12 cellular contexts compared by ENCODE assay signal in the genomic region with DNA sequence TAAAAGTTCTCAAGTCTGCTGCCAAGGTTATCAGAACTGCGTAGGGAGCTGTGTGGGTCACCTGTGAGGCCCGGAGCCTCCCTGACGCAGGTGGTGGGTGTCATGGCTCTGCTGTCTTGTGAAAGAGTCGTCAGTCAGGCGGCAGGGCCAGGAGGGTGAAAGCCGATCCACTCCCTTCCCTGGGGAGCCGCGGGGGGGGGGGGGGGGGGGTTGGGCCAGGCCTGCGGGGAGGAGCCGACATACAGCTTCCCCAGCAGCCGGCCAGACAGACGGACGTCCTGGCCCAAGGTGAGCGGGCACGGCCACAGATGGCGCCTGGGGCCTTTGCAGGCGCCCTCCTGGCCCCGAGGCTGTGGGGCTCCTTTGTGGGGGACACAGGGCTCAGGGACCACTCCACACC. TPM values are rescaled to one million over a fixed set of nuclear protein-coding genes. Genes with fewer than 3 reads are reported as not detected.
DNase-seq lines count a peak whose midpoint lies in the region; ATAC-seq and TF ChIP-seq lines count a peak whose summit lies in the region.
"Had no signal": no experiment of that assay in that cellular context is flagged by ENCODE, and none has a peak within 500 bp of the region (broad histone marks: within the 10 kb centered on the region; RNA-seq: fewer than 3 reads in every experiment).

No MANE protein-coding gene starts in this region.

- intact Hi-C loops in Calu3 (cut with micrococcal nuclease; ENCODE audit: unreplicated experiment), result no loop called here
- intact Hi-C loops in breast epithelium (cut with DNase I; ENCODE audit: low total_unique reads), result no loop called here
- intact Hi-C loops in naive thymus-derived CD4-positive, alpha-beta T cell (cut with micrococcal nuclease), result no loop called here

- CTCF ChIA-PET in Calu3 (lab: Charles Lee), result interaction anchor here (0.6 kb wide), 1 partner anchor 27 kb away, joined by 3 read pairs; no protein-coding TSS in a partner anchor
- CTCF ChIA-PET in naive thymus-derived CD4-positive, alpha-beta T cell (lab: Charles Lee), result no interaction called here

- DNase-seq in Calu3 (peak; percentile 49), NCI-H2029 treated with DMSO at 0.1 percent for 48 hours (lab: John Stamatoyannopoulos, UW) (peak; percentile 29), breast epithelium (ENCODE audit: low spot score in 2 of 2) (no peak), memory B cell (ENCODE audit: low spot score in 2 of 2) (no peak), HFFc6 (no peak), AG20443 (ENCODE audit: low spot score) (no peak)
- DNase-seq in naive thymus-derived CD4-positive, alpha-beta T cell, result no peak
- DNase-seq: activated gamma-delta T cell, naive B cell, SHP77 treated with DMSO at 0.1 percent for 48 hours had no signal

- H3K4me1 Mint-ChIP-seq in Calu3 (ENCODE audit: low read depth, unreplicated experiment), result peaks cover 13% of the 10 kb centered on the region
- H3K4me1 Mint-ChIP-seq in memory B cell, result peaks cover 14% of the 10 kb centered on the region
- H3K4me1 Mint-ChIP-seq in naive thymus-derived CD4-positive, alpha-beta T cell, result peaks cover 4 to 9% (median 7%) of the 10 kb centered on the region in 7 donors
- no peaks in the 10 kb centered on the region for H3K4me1 Mint-ChIP-seq in HFFc6 (ENCODE audit: low read depth)

- H3K27ac ChIP-seq in breast epithelium, result peak overlapping the region; percentile 55 to 60
- no peak overlapping the region for H3K27ac ChIP-seq in naive thymus-derived CD4-positive, alpha-beta T cell (ENCODE audit: low read depth, low read length)

- H3K27me3 Mint-ChIP-seq in Calu3 (ENCODE audit: unreplicated experiment) (no peaks in the 10 kb centered on the region), memory B cell (no peaks in the 10 kb centered on the region), HFFc6 (ENCODE audit: insufficient read depth) (no peaks in the 10 kb centered on the region; the same call in 1 of the 2 replicates)
- H3K27me3 Mint-ChIP-seq in naive thymus-derived CD4-positive, alpha-beta T cell, result no peaks in the 10 kb centered on the region
- H3K27me3 Mint-ChIP-seq: naive B cell had no signal

- TF ChIP-seq CTCF in Calu3 (IDR thresholded peaks at IDR 0.05; ENCODE audit: unreplicated experiment) (no peak), breast epithelium (IDR thresholded peaks at IDR 0.05) (no peak), HFFc6 (IDR thresholded peaks at IDR 0.05) (no peak)

- POLR2A ChIA-PET in naive thymus-derived CD4-positive, alpha-beta T cell (lab: Charles Lee), result interaction anchor here (0.5 kb wide), 1 partner anchor 49 kb away, joined by 3 read pairs; no protein-coding TSS in a partner anchor

- H3K36me3 Mint-ChIP-seq in Calu3 (ENCODE audit: insufficient read depth, unreplicated experiment) (peaks cover 41% of the 10 kb centered on the region), memory B cell (no peaks in the 10 kb centered on the region), HFFc6 (ENCODE audit: low read depth) (peaks cover 4% of the 10 kb centered on the region; the same call in 1 of the 2 replicates)
- H3K36me3 Mint-ChIP-seq in naive thymus-derived CD4-positive, alpha-beta T cell, result peaks cover 0 to 6% (median 0%) of the 10 kb centered on the region in 5 donors
- H3K36me3 Mint-ChIP-seq: naive B cell had no signal

- no peaks in the 10 kb centered on the region for H3K9me3 Mint-ChIP-seq in Calu3 (ENCODE audit: low read depth, unreplicated experiment)
- H3K9me3 Mint-ChIP-seq in memory B cell, result no peaks in the 10 kb centered on the region
- no peaks in the 10 kb centered on the region for H3K9me3 Mint-ChIP-seq in naive thymus-derived CD4-positive, alpha-beta T cell
- no peaks in the 10 kb centered on the region for H3K9me3 Mint-ChIP-seq in HFFc6
- H3K9me3 Mint-ChIP-seq: naive B cell had no signal

- no peaks in the 10 kb centered on the region for H3K36me3 ChIP-seq in breast epithelium
- peaks cover 0 to 18% (median 0%) of the 10 kb centered on the region in 3 experiments for H3K36me3 ChIP-seq in naive thymus-derived CD4-positive, alpha-beta T cell (ENCODE audit: control insufficient read depth in 2 of 3, insufficient read depth in 3 of 3, low read length in 3 of 3)

- H3K27me3 ChIP-seq in breast epithelium, result no peaks in the 10 kb centered on the region
- no peaks in the 10 kb centered on the region for H3K27me3 ChIP-seq in naive thymus-derived CD4-positive, alpha-beta T cell (ENCODE audit: control insufficient read depth in 2 of 2, insufficient read depth in 2 of 2, low read length in 2 of 2)

- H3K4me3 ChIP-seq in breast epithelium, result no peak overlapping the region
- H3K4me3 ChIP-seq in naive thymus-derived CD4-positive, alpha-beta T cell (ENCODE audit: low read length), result no peak overlapping the region

- peak; percentile 72 for ATAC-seq in memory B cell (ENCODE audit: low read depth)
- no peak for ATAC-seq in naive thymus-derived CD4-positive, alpha-beta T cell
- ATAC-seq in HG03571 (IDR thresholded peaks at IDR 0.05; ENCODE audit: unreplicated experiment), result no peak
- ATAC-seq: activated CD4-positive, CD25-positive, alpha-beta regulatory T cell treated with anti-CD3 and anti-CD28 coated beads, Interleukin-2, amount 50 U/mL, for 24 hours had no signal

- no peak for TF ChIP-seq POLR2A in breast epithelium (IDR thresholded peaks at IDR 0.05)

- H3K27ac Mint-ChIP-seq in Calu3 (ENCODE audit: unreplicated experiment) (peak overlapping the region; percentile 50), memory B cell (peak overlapping the region; percentile 73), HFFc6 (no peak overlapping the region)
- H3K27ac Mint-ChIP-seq in naive thymus-derived CD4-positive, alpha-beta T cell, result peak overlapping the region in 1 of 9 donors; percentile 43

- no peaks in the 10 kb centered on the region for H3K9me3 ChIP-seq in breast epithelium
- H3K9me3 ChIP-seq in naive thymus-derived CD4-positive, alpha-beta T cell (ENCODE audit: control insufficient read depth in 2 of 3, low read length in 3 of 3), result no peaks in the 10 kb centered on the region

- peaks cover 3 to 7% of the 10 kb centered on the region in 2 donors for H3K4me1 ChIP-seq in breast epithelium
- H3K4me1 ChIP-seq in naive thymus-derived CD4-positive, alpha-beta T cell (ENCODE audit: control insufficient read depth in 2 of 2, insufficient read depth in 2 of 2, low read length in 2 of 2), result no peaks in the 10 kb centered on the region

- no TSS peak for BruUV-seq in Calu3 (replicated peaks; lab: Mats Ljungman, UMichigan)

- H3K4me3 Mint-ChIP-seq in Calu3 (ENCODE audit: low read depth, unreplicated experiment), result no peak overlapping the region
- H3K4me3 Mint-ChIP-seq in memory B cell, result no peak overlapping the region
- no peak overlapping the region for H3K4me3 Mint-ChIP-seq in naive thymus-derived CD4-positive, alpha-beta T cell
- no peak overlapping the region for H3K4me3 Mint-ChIP-seq in HFFc6
- H3K4me3 Mint-ChIP-seq: naive B cell had no signal

RNA-seq across cellular contexts. Expression of gene SBNO2, which starts 12.4 kb away (rescaled TPM):
- total RNA-seq in Calu3 (2022), result 84.9 and 97.8 TPM in 2 replicates
- total RNA-seq in breast epithelium, result 10 to 100 TPM; 15.4 to 63.3 (median 43.9) TPM
- total RNA-seq in naive thymus-derived CD4-positive, alpha-beta T cell, result 100 to 1,000 TPM in 3 of 5 experiments, 10 to 100 TPM in 2; 88.6 to 137 (median 104) TPM
- 1 to 10 TPM; 1.7 to 2.6 TPM for polyA plus RNA-seq in naive thymus-derived CD4-positive, alpha-beta T cell
- 10 to 100 TPM; 33.7 to 49.8 (median 41.5) TPM for total RNA-seq in HFFc6 (2021; fragmentation: NEBNext Ultra II Directional; extraction: Animal tissue kit (Norgen Biotek cat#: 25700))

RNA-seq across cellular contexts. Expression of gene STK11, which starts 43.9 kb away (rescaled TPM):
- total RNA-seq in Calu3 (2022) (55.8 and 58.3 TPM in 2 replicates), breast epithelium (10 to 100 TPM; 32.8 to 55.0 (median 52.1) TPM)
- total RNA-seq in naive thymus-derived CD4-positive, alpha-beta T cell, result 10 to 100 TPM; 67.7 to 91.3 (median 71.6) TPM
- 10 to 100 TPM; 13.9 to 28.9 TPM for polyA plus RNA-seq in naive thymus-derived CD4-positive, alpha-beta T cell
- total RNA-seq in HFFc6 (2021; fragmentation: NEBNext Ultra II Directional; extraction: Animal tissue kit (Norgen Biotek cat#: 25700)), result 10 to 100 TPM; 52.9 to 59.1 (median 56.7) TPM

RNA-seq across cellular contexts. Expression of gene GPX4, which starts 57.9 kb away (rescaled TPM):
- total RNA-seq in Calu3 (2022) (246 and 251 TPM in 2 replicates), breast epithelium (1,000 to 10,000 TPM in 1 of 3 donors, 100 to 1,000 TPM in 2; 357 to 1,796 (median 492) TPM)
- total RNA-seq in naive thymus-derived CD4-positive, alpha-beta T cell, result 100 to 1,000 TPM; 122 to 235 (median 194) TPM
- 100 to 1,000 TPM; 417 to 522 TPM for polyA plus RNA-seq in naive thymus-derived CD4-positive, alpha-beta T cell
- 100 to 1,000 TPM; 193 to 237 (median 223) TPM for total RNA-seq in HFFc6 (2021; fragmentation: NEBNext Ultra II Directional; extraction: Animal tissue kit (Norgen Biotek cat#: 25700))

Comparison
In these comparisons a context has a peak if more than half of its experiments do, and no peak if none do; other contexts are left out.
1. DNase-seq: peak in Calu3 (single experiment) and NCI-H2029 treated with DMSO at 0.1 percent for 48 hours (single experiment); none in breast epithelium (0 of 2), memory B cell (0 of 2), naive thymus-derived CD4-positive, alpha-beta T cell (0 of 9), HFFc6 (single experiment) and AG20443 (single experiment).